In genomic region chr6:100458841-100459154, GRCh38 we compare ENCODE assay signal across 25 cellular contexts. TPM values are rescaled to one million over a fixed set of nuclear protein-coding genes. Genes with fewer than 3 reads are reported as not detected.
DNase-seq lines count a peak whose midpoint lies in the region; ATAC-seq and TF ChIP-seq lines count a peak whose summit lies in the region.
"Had no signal": no experiment of that assay in that cellular context is flagged by ENCODE, and none has a peak within 500 bp of the region (broad histone marks: within the 10 kb centered on the region; RNA-seq: fewer than 3 reads in every experiment).

No MANE protein-coding gene starts in this region.

- no peak for TF ChIP-seq POLR2A in spleen (IDR thresholded peaks at IDR 0.05)

- peaks cover 20% of the 10 kb centered on the region for H3K4me1 Mint-ChIP-seq in activated T-cell treated with anti-CD3 and anti-CD28 coated beads, Interleukin-2, amount 50 U/mL, for 72 hours (ENCODE audit: low read depth)
- H3K4me1 Mint-ChIP-seq in activated T-cell treated with anti-CD3 and anti-CD28 coated beads, Interleukin-2, amount 50 U/mL, for 4 hours (ENCODE audit: low read depth): peaks cover 12% of the 10 kb centered on the region
- H3K4me1 Mint-ChIP-seq in neural crest cell: peaks cover 11% of the 10 kb centered on the region
- H3K4me1 Mint-ChIP-seq in effector memory CD8-positive, alpha-beta T cell (ENCODE audit: low read depth in 2 of 2): peaks cover 11% of the 10 kb centered on the region in 2 donors

- peaks cover 35 to 100% (median 100%) of the 10 kb centered on the region in 7 donors for H3K27me3 ChIP-seq in spleen (replicated peaks in 1 of 7)
- H3K27me3 ChIP-seq: ovary, SJSA1 had no signal

- no peak overlapping the region for H3K4me3 Mint-ChIP-seq in activated T-cell treated with anti-CD3 and anti-CD28 coated beads, Interleukin-2, amount 50 U/mL, for 72 hours
- no peak overlapping the region for H3K4me3 Mint-ChIP-seq in activated T-cell treated with anti-CD3 and anti-CD28 coated beads, Interleukin-2, amount 50 U/mL, for 4 hours
- H3K4me3 Mint-ChIP-seq in neural crest cell: peak overlapping the region; percentile 12
- H3K4me3 Mint-ChIP-seq in effector memory CD8-positive, alpha-beta T cell: no peak overlapping the region
- H3K4me3 Mint-ChIP-seq: activated naive CD4-positive, alpha-beta T cell treated with anti-CD3 and anti-CD28 coated beads for 36 hours; activated T-cell treated with anti-CD3 and anti-CD28 coated beads, Interleukin-2, amount 50 U/mL, for 24 hours had no signal

- H3K27ac Mint-ChIP-seq in activated T-cell treated with anti-CD3 and anti-CD28 coated beads, Interleukin-2, amount 50 U/mL, for 72 hours: peak overlapping the region; percentile 67
- H3K27ac Mint-ChIP-seq in neural crest cell (ENCODE audit: unreplicated experiment): no peak overlapping the region
- no peak overlapping the region for H3K27ac Mint-ChIP-seq in effector memory CD8-positive, alpha-beta T cell
- H3K27ac Mint-ChIP-seq: activated naive CD4-positive, alpha-beta T cell treated with anti-CD3 and anti-CD28 coated beads for 36 hours; activated T-cell treated with anti-CD3 and anti-CD28 coated beads, Interleukin-2, amount 50 U/mL, for 24 hours; CD8-positive, alpha-beta memory T cell had no signal

- DNase-seq in activated T-cell treated with anti-CD3 and anti-CD28 coated beads, Interleukin-2, amount 50 U/mL, for 72 hours: no peak
- no peak for DNase-seq in activated T-cell treated with anti-CD3 and anti-CD28 coated beads, Interleukin-2, amount 50 U/mL, for 4 hours
- no peak for DNase-seq in epithelial cell of proximal tubule (ENCODE audit: low read depth)
- no peak for DNase-seq in neural crest cell (ENCODE audit: low read depth, low spot score)
- no peak for DNase-seq in spleen
- no peak for DNase-seq in GM03348 (ENCODE audit: low spot score)
- no peak for DNase-seq in head of caudate nucleus
- DNase-seq in effector memory CD8-positive, alpha-beta T cell: no peak
- DNase-seq: 8988T; activated naive CD4-positive, alpha-beta T cell treated with anti-CD3 and anti-CD28 coated beads for 36 hours; activated T-cell treated with anti-CD3 and anti-CD28 coated beads, Interleukin-2, amount 50 U/mL, for 24 hours; CD8-positive, alpha-beta memory T cell; GM23248; naive B cell; NCI-H187 treated with DMSO at 0.1 percent for 48 hours; NCI-H526; ovary; right lobe of liver; stomach had no signal

- peaks cover 76% of the 10 kb centered on the region for H3K27me3 Mint-ChIP-seq in activated T-cell treated with anti-CD3 and anti-CD28 coated beads, Interleukin-2, amount 50 U/mL, for 72 hours (ENCODE audit: low read depth)
- peaks cover 91% of the 10 kb centered on the region for H3K27me3 Mint-ChIP-seq in activated T-cell treated with anti-CD3 and anti-CD28 coated beads, Interleukin-2, amount 50 U/mL, for 4 hours (ENCODE audit: low read depth)
- H3K27me3 Mint-ChIP-seq in neural crest cell (ENCODE audit: low read depth): no peaks in the 10 kb centered on the region
- peaks cover 0 to 78% of the 10 kb centered on the region in 2 donors for H3K27me3 Mint-ChIP-seq in effector memory CD8-positive, alpha-beta T cell

- WGBS in spleen, 5 donors: 15 to 23% (median 20%) methylated on average over 5 of the region's 5 CpGs

- peaks cover 8 to 15% of the 10 kb centered on the region in 2 donors for H3K36me3 Mint-ChIP-seq in activated T-cell treated with anti-CD3 and anti-CD28 coated beads, Interleukin-2, amount 50 U/mL, for 72 hours (ENCODE audit: insufficient read depth in 2 of 2)
- peaks cover 1% of the 10 kb centered on the region for H3K36me3 Mint-ChIP-seq in activated T-cell treated with anti-CD3 and anti-CD28 coated beads, Interleukin-2, amount 50 U/mL, for 4 hours (ENCODE audit: insufficient read depth)
- H3K36me3 Mint-ChIP-seq in neural crest cell (ENCODE audit: low read depth): no peaks in the 10 kb centered on the region
- peaks cover 15% of the 10 kb centered on the region for H3K36me3 Mint-ChIP-seq in effector memory CD8-positive, alpha-beta T cell (ENCODE audit: insufficient read depth)

- no peaks in the 10 kb centered on the region for H3K36me3 ChIP-seq in spleen
- H3K36me3 ChIP-seq: ovary, right lobe of liver, SJSA1, stomach, tibial nerve had no signal

- H3K4me1 ChIP-seq in spleen: peaks cover 0 to 26% (median 7%) of the 10 kb centered on the region in 6 donors

- H3K4me3 ChIP-seq in epithelial cell of proximal tubule (ENCODE audit: low read depth, low read length) (peak overlapping the region; percentile 69), spleen (no peak overlapping the region)
- H3K4me3 ChIP-seq: coronary artery, GM23248, ovary, right lobe of liver, SJSA1, stomach, tibial nerve had no signal

- peaks cover 2 to 3% of the 10 kb centered on the region in 2 donors for H3K9me3 Mint-ChIP-seq in activated T-cell treated with anti-CD3 and anti-CD28 coated beads, Interleukin-2, amount 50 U/mL, for 72 hours
- H3K9me3 Mint-ChIP-seq in activated T-cell treated with anti-CD3 and anti-CD28 coated beads, Interleukin-2, amount 50 U/mL, for 4 hours: peaks cover 10% of the 10 kb centered on the region
- H3K9me3 Mint-ChIP-seq in neural crest cell: no peaks in the 10 kb centered on the region
- peaks cover 0 to 3% of the 10 kb centered on the region in 2 donors for H3K9me3 Mint-ChIP-seq in effector memory CD8-positive, alpha-beta T cell

- TF ChIP-seq CTCF in epithelial cell of proximal tubule (conservative IDR thresholded peaks at IDR 0.05; ENCODE audit: low read depth, low read length): no peak
- TF ChIP-seq CTCF in neural crest cell (conservative IDR thresholded peaks at IDR 0.05): no peak
- TF ChIP-seq CTCF in spleen (IDR thresholded peaks at IDR 0.05 in 8 of 11, conservative IDR thresholded peaks at IDR 0.05 in 3 of 11): no peak

- no peak overlapping the region for H3K27ac ChIP-seq in spleen
- H3K27ac ChIP-seq: coronary artery, GM23248, ovary, right lobe of liver, SJSA1, stomach, tibial nerve had no signal

- intact Hi-C loops in spleen (cut with DNase I; ENCODE audit: low total_unique reads): no loop called here
- intact Hi-C loops in head of caudate nucleus (cut with DNase I): no loop called here

- peaks cover 0 to 40% (median 0%) of the 10 kb centered on the region in 8 donors for H3K9me3 ChIP-seq in spleen
- H3K9me3 ChIP-seq: right lobe of liver, SJSA1 had no signal

- ATAC-seq in activated T-cell treated with anti-CD3 and anti-CD28 coated beads, Interleukin-2, amount 50 U/mL, for 72 hours (replicated peaks in 1 of 2): no peak
- ATAC-seq in activated T-cell treated with anti-CD3 and anti-CD28 coated beads, Interleukin-2, amount 50 U/mL, for 4 hours: no peak
- ATAC-seq in effector memory CD8-positive, alpha-beta T cell (replicated peaks): no peak
- ATAC-seq: left lobe of liver had no signal

RNA-seq across cellular contexts. Expression of gene SIM1, which starts 5.9 kb away (rescaled TPM):
- total RNA-seq in activated T-cell treated with anti-CD3 and anti-CD28 coated beads, Interleukin-2, amount 50 U/mL, for 72 hours: under 1 TPM in 1 of 2 donors, not detected in 1; 0.07 TPM
- total RNA-seq in activated T-cell treated with anti-CD3 and anti-CD28 coated beads, Interleukin-2, amount 50 U/mL, for 4 hours: not detected
- 6.9 and 9.5 TPM in 2 replicates for total RNA-seq in epithelial cell of proximal tubule
- 0.55 and 0.58 TPM in 2 replicates for total RNA-seq in neural crest cell
- not detected for total RNA-seq in spleen
- not detected for polyA plus RNA-seq in spleen
- total RNA-seq: activated CD8-positive, alpha-beta memory T cell treated with anti-CD3 and anti-CD28 coated beads for 36 hours; activated naive CD4-positive, alpha-beta T cell treated with anti-CD3 and anti-CD28 coated beads for 36 hours; CD8-positive, alpha-beta memory T cell; left lobe of liver; RPMI7951; tibial nerve had no signal
- polyA plus RNA-seq: CD8-positive, alpha-beta memory T cell; ovary; stomach had no signal
